In the genomic region with DNA sequence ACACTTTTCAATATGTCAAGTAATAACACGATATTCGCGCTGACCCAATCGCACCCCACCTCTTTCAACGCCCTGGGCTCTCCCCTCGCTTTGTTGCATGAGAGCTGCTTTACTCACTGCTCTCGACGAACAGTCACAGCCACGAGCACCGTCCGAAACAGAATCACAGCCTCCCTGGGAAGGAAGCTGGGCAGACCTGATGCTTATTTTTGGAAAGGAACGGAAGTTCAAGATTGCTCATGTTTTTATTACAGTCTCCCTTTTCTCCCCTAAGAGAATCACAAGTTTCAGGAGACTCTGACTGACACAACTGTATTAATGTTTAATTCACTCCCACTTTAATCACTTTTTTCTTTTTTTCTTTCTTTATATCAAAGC, we compare ENCODE assay signal across 8 cellular contexts.
A peak's percentile ranks its signal among the peaks of the same experiment; 100 is the strongest.
DNase-seq lines count a peak whose midpoint lies in the region; ATAC-seq and TF ChIP-seq lines count a peak whose summit lies in the region.

No MANE protein-coding gene starts in this region.

- CTCF ChIA-PET in CD8-positive, alpha-beta memory T cell (lab: Charles Lee) = no interaction called here

- H3K9me3 Mint-ChIP-seq in CD8-positive, alpha-beta memory T cell = no peaks in the 10 kb centered on the region
- H3K9me3 Mint-ChIP-seq in activated naive CD8-positive, alpha-beta T cell treated with anti-CD3 and anti-CD28 coated beads, Interleukin-2, amount 10 ng/mL, durations not matched to agents 7 days and 5 days = no peaks in the 10 kb centered on the region
- H3K9me3 Mint-ChIP-seq in osteocyte (ENCODE audit: unreplicated experiment) = no peaks in the 10 kb centered on the region

- H3K36me3 ChIP-seq in CD8-positive, alpha-beta memory T cell (ENCODE audit: insufficient read depth, low read length) = peaks cover 6% of the 10 kb centered on the region

- H3K4me1 Mint-ChIP-seq in CD8-positive, alpha-beta memory T cell = peaks cover 83 to 93% (median 89%) of the 10 kb centered on the region in 3 donors
- peaks cover 67% of the 10 kb centered on the region for H3K4me1 Mint-ChIP-seq in activated naive CD8-positive, alpha-beta T cell treated with anti-CD3 and anti-CD28 coated beads, Interleukin-2, amount 10 ng/mL, durations not matched to agents 7 days and 5 days
- peaks cover 66% of the 10 kb centered on the region for H3K4me1 Mint-ChIP-seq in osteocyte (ENCODE audit: unreplicated experiment)

- H3K27me3 ChIP-seq in CD8-positive, alpha-beta memory T cell (ENCODE audit: insufficient read depth, low read length, poor library complexity, severe bottlenecking) = no peaks in the 10 kb centered on the region

- no peak overlapping the region for H3K4me3 ChIP-seq in CD8-positive, alpha-beta memory T cell (ENCODE audit: low read length)

- peak; percentile 42 for ATAC-seq in HG03565 (IDR thresholded peaks at IDR 0.05; ENCODE audit: unreplicated experiment)
- peak; percentile 34 for ATAC-seq in activated naive CD8-positive, alpha-beta T cell treated with anti-CD3 and anti-CD28 coated beads, Interleukin-2, amount 10 ng/mL, durations not matched to agents 7 days and 5 days (ENCODE audit: low read depth)

- H3K27ac Mint-ChIP-seq in CD8-positive, alpha-beta memory T cell = peak overlapping the region; percentile 17 to 85 (median 76)
- H3K27ac Mint-ChIP-seq in activated naive CD8-positive, alpha-beta T cell treated with anti-CD3 and anti-CD28 coated beads, Interleukin-2, amount 10 ng/mL, durations not matched to agents 7 days and 5 days = peak overlapping the region; percentile 49
- H3K27ac Mint-ChIP-seq in osteocyte (ENCODE audit: unreplicated experiment) = peak overlapping the region; percentile 80

- H3K36me3 Mint-ChIP-seq in CD8-positive, alpha-beta memory T cell = peaks cover 0 to 52% (median 7%) of the 10 kb centered on the region in 3 donors
- H3K36me3 Mint-ChIP-seq in activated naive CD8-positive, alpha-beta T cell treated with anti-CD3 and anti-CD28 coated beads, Interleukin-2, amount 10 ng/mL, durations not matched to agents 7 days and 5 days = peaks cover 20% of the 10 kb centered on the region
- peaks cover 2% of the 10 kb centered on the region for H3K36me3 Mint-ChIP-seq in osteocyte (ENCODE audit: unreplicated experiment)

- TF ChIP-seq CTCF in GM20000 (IDR thresholded peaks at IDR 0.05; ENCODE audit: extremely low read depth, missing control alignments) = no peak
- TF ChIP-seq CTCF in osteocyte (IDR thresholded peaks at IDR 0.05) = no peak

- no peaks in the 10 kb centered on the region for H3K27me3 Mint-ChIP-seq in CD8-positive, alpha-beta memory T cell
- no peaks in the 10 kb centered on the region for H3K27me3 Mint-ChIP-seq in activated naive CD8-positive, alpha-beta T cell treated with anti-CD3 and anti-CD28 coated beads, Interleukin-2, amount 10 ng/mL, durations not matched to agents 7 days and 5 days
- H3K27me3 Mint-ChIP-seq in osteocyte (ENCODE audit: unreplicated experiment) = no peaks in the 10 kb centered on the region

- H3K4me3 Mint-ChIP-seq in CD8-positive, alpha-beta memory T cell = peak overlapping the region; percentile 5 to 78 (median 67)
- H3K4me3 Mint-ChIP-seq in activated naive CD8-positive, alpha-beta T cell treated with anti-CD3 and anti-CD28 coated beads, Interleukin-2, amount 10 ng/mL, durations not matched to agents 7 days and 5 days = peak overlapping the region; percentile 58
- H3K4me3 Mint-ChIP-seq in osteocyte (ENCODE audit: unreplicated experiment) = peak overlapping the region; percentile 33

- H3K4me1 ChIP-seq in CD8-positive, alpha-beta memory T cell (ENCODE audit: insufficient read depth, low read length) = peaks cover 91% of the 10 kb centered on the region

- H3K27ac ChIP-seq in CD8-positive, alpha-beta memory T cell (ENCODE audit: low read depth, low read length) = no peak overlapping the region

- POLR2A ChIA-PET in CD8-positive, alpha-beta memory T cell (lab: Charles Lee) = interaction anchor here (0.6 to 1.4 kb wide), 3 partner anchors 14 to 148 kb away, joined by 3 read pairs; no protein-coding TSS in a partner anchor
- POLR2A ChIA-PET in activated naive CD8-positive, alpha-beta T cell treated with anti-CD3 and anti-CD28 coated beads, Interleukin-2, amount 10 ng/mL, durations not matched to agents 7 days and 5 days (lab: Charles Lee) = interaction anchor here (1.0 to 1.4 kb wide), 4 partner anchors 10 to 86 kb away, joined by 3 to 9 read pairs (median 4); partner anchors contain the start of gene SPG7

- DNase-seq in CD8-positive, alpha-beta memory T cell = no peak
- DNase-seq in GM20000 (ENCODE audit: low spot score) (peak; percentile 75), osteocyte (ENCODE audit: extremely low spot score, unreplicated experiment) (no peak), mucosa of gallbladder (ENCODE audit: low spot score) (no peak), NCI-H748 treated with DMSO at 0.1 percent for 48 hours (lab: John Stamatoyannopoulos, UW) (no peak)
- no peak for DNase-seq in activated naive CD8-positive, alpha-beta T cell treated with anti-CD3 and anti-CD28 coated beads, Interleukin-2, amount 10 ng/mL, durations not matched to agents 7 days and 5 days
- no peak for DNase-seq in effector CD4-positive, alpha-beta T cell

- no peaks in the 10 kb centered on the region for H3K9me3 ChIP-seq in CD8-positive, alpha-beta memory T cell (ENCODE audit: low read length)
